12 cellular contexts compared by ENCODE assay signal in the genomic region with DNA sequence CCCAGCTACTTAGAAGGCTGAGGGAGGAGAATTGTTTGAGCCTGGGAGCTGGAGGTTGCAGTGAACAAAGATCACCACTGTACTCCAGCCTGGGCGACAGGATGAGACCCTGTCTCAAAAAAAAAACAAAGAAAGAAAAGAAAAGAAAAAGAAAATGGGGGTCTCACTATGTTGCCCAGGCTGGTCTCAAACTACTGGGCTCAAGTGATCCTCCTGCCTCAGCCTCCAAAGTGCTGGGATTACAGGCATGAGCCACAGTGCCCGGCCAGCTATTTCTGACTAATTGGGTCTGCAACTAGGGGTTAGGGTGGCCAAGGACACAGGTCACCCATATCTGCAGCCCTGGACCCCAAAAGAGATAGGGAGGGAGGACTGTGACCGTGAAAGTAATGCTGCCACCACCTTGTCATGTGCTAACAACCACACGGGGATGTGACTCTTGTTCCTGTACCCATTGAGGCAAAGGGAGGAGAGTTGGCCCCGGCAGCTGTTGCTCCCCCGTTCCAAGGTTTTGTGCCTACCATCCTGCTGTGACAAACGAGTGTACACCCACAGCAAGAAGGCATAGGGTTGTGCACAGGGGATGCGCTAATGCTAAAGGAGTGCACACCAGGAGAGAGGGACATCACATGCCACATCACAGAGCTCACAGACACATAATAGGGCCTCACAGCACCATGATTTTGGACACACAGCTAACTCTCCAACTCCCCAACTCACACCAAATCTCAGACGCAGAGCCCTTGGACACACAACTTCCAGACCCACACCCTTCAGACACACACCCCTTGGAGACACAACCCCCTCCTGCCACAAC. TPM values are rescaled to one million over a fixed set of nuclear protein-coding genes. Genes with fewer than 3 reads are reported as not detected.
A peak's percentile ranks its signal among the peaks of the same experiment; 100 is the strongest.
DNase-seq lines count a peak whose midpoint lies in the region; ATAC-seq and TF ChIP-seq lines count a peak whose summit lies in the region.
"Had no signal": no experiment of that assay in that cellular context is flagged by ENCODE, and none has a peak within 500 bp of the region (broad histone marks: within the 10 kb centered on the region; RNA-seq: fewer than 3 reads in every experiment).

No MANE protein-coding gene starts in this region.

- H3K9me3 ChIP-seq in MM.1S (replicated peaks; ENCODE audit: insufficient read depth, low read length) (no peaks in the 10 kb centered on the region), esophagus squamous epithelium (no peaks in the 10 kb centered on the region), uterus (no peaks in the 10 kb centered on the region)
- H3K9me3 ChIP-seq: A549, gastroesophageal sphincter, spleen, tibial nerve had no signal

- H3K4me3 ChIP-seq in MM.1S (ENCODE audit: low read length) (peak overlapping the region; percentile 50), esophagus squamous epithelium (peak overlapping the region in 3 of 4 donors; percentile 15 to 58 (median 27)), uterus (no peak overlapping the region)
- H3K4me3 ChIP-seq: A549 had no signal

- TF ChIP-seq CTCF in MM.1S (IDR thresholded peaks at IDR 0.05; ENCODE audit: low read length) (no peak), esophagus squamous epithelium (IDR thresholded peaks at IDR 0.05) (no peak), uterus (IDR thresholded peaks at IDR 0.05) (no peak)

- H3K27me3 ChIP-seq in MM.1S (replicated peaks; ENCODE audit: insufficient read depth, low read length) (no peaks in the 10 kb centered on the region), esophagus squamous epithelium (no peaks in the 10 kb centered on the region), uterus (no peaks in the 10 kb centered on the region)
- H3K27me3 ChIP-seq: tibial nerve had no signal

- 78 to 83% methylated on average over 1 to 8 of the region's 9 CpGs for WGBS in esophagus squamous epithelium, 2 donors

- intact Hi-C loops in esophagus squamous epithelium (cut with DNase I) (no loop called here), uterus (cut with DNase I; ENCODE audit: low total_unique reads) (no loop called here)

- H3F3A ChIP-seq in MM.1S (ENCODE audit: insufficient read depth, low read length): no peaks in the 10 kb centered on the region

- H3K36me3 ChIP-seq in MM.1S (replicated peaks; ENCODE audit: insufficient read depth, low read length): no peaks in the 10 kb centered on the region
- no peaks in the 10 kb centered on the region for H3K36me3 ChIP-seq in esophagus squamous epithelium
- H3K36me3 ChIP-seq in uterus: no peaks in the 10 kb centered on the region

- no peak for ATAC-seq in stimulated activated effector memory CD8-positive, alpha-beta T cell treated with anti-CD3 and anti-CD28 coated beads, Interleukin-12 subunit alpha, Interleukin-12 subunit beta, amount 100 ng/mL, for 72 hours
- ATAC-seq in GM21526 (IDR thresholded peaks at IDR 0.05; ENCODE audit: low FRiP score, unreplicated experiment): no peak

- H3K27me3 Mint-ChIP-seq in T-helper 2 cell treated with Interferon-gamma antibody and Interleukin-4, amounts not matched to agents 5 μg/mL and 100 μg/mL, for 36 hours (ENCODE audit: low read depth): no peaks in the 10 kb centered on the region

- no peaks in the 10 kb centered on the region for H4K20me1 ChIP-seq in MM.1S (ENCODE audit: insufficient read depth, low read length)

- peak overlapping the region; percentile 54 for H3K4me3 Mint-ChIP-seq in T-helper 2 cell treated with Interferon-gamma antibody and Interleukin-4, amounts not matched to agents 5 μg/mL and 100 μg/mL, for 36 hours
- H3K4me3 Mint-ChIP-seq in stimulated activated effector memory CD8-positive, alpha-beta T cell treated with anti-CD3 and anti-CD28 coated beads, Interleukin-12 subunit alpha, Interleukin-12 subunit beta, amount 100 ng/mL, for 72 hours: peak overlapping the region; percentile 56

- no peaks in the 10 kb centered on the region for H3K79me2 ChIP-seq in MM.1S (ENCODE audit: low read length)

- H3K27ac ChIP-seq in MM.1S (ENCODE audit: low read length) (no peak overlapping the region), esophagus squamous epithelium (no peak overlapping the region), uterus (no peak overlapping the region)
- H3K27ac ChIP-seq: A549, gastroesophageal sphincter, tibial nerve had no signal

- peak overlapping the region; percentile 96 for H3K4me2 ChIP-seq in MM.1S (ENCODE audit: low read depth, low read length)
- H3K4me2 ChIP-seq: A549 had no signal

- H3K27ac Mint-ChIP-seq in T-helper 2 cell treated with Interferon-gamma antibody and Interleukin-4, amounts not matched to agents 5 μg/mL and 100 μg/mL, for 36 hours: no peak overlapping the region
- H3K27ac Mint-ChIP-seq in stimulated activated effector memory CD8-positive, alpha-beta T cell treated with anti-CD3 and anti-CD28 coated beads, Interleukin-12 subunit alpha, Interleukin-12 subunit beta, amount 100 ng/mL, for 72 hours: peak overlapping the region; percentile 57

- no peaks in the 10 kb centered on the region for H3K9me2 ChIP-seq in MM.1S (replicated peaks; ENCODE audit: insufficient read depth, low read length)

- H3K9me3 Mint-ChIP-seq in T-helper 2 cell treated with Interferon-gamma antibody and Interleukin-4, amounts not matched to agents 5 μg/mL and 100 μg/mL, for 36 hours: no peaks in the 10 kb centered on the region
- H3K9me3 Mint-ChIP-seq in stimulated activated effector memory CD8-positive, alpha-beta T cell treated with anti-CD3 and anti-CD28 coated beads, Interleukin-12 subunit alpha, Interleukin-12 subunit beta, amount 100 ng/mL, for 72 hours: no peaks in the 10 kb centered on the region

- peak overlapping the region; percentile 36; the same call in 1 of the 2 replicates for H2AFZ ChIP-seq in MM.1S (ENCODE audit: low read length)

- TF ChIP-seq POLR2A in esophagus squamous epithelium (IDR thresholded peaks at IDR 0.05) (no peak), uterus (IDR thresholded peaks at IDR 0.05) (no peak)

- no peak for DNase-seq in T-helper 2 cell treated with Interferon-gamma antibody and Interleukin-4, amounts not matched to agents 5 μg/mL and 100 μg/mL, for 36 hours (ENCODE audit: low spot score)
- DNase-seq in T-helper 2 cell: no peak
- no peak for DNase-seq in MM.1S
- no peak for DNase-seq in esophagus squamous epithelium (lab: John Stamatoyannopoulos, UW)
- no peak for DNase-seq in stimulated activated effector memory CD8-positive, alpha-beta T cell treated with anti-CD3 and anti-CD28 coated beads, Interleukin-12 subunit alpha, Interleukin-12 subunit beta, amount 100 ng/mL, for 72 hours (ENCODE audit: low spot score in 2 of 2)
- DNase-seq in uterus: no peak
- DNase-seq in NCI-H1930 (lab: John Stamatoyannopoulos, UW): no peak

- peak overlapping the region; percentile 20; the same call in 1 of the 2 replicates for H3K9ac ChIP-seq in MM.1S (ENCODE audit: low read length)

- peaks cover 4% of the 10 kb centered on the region for H3K36me3 Mint-ChIP-seq in T-helper 2 cell treated with Interferon-gamma antibody and Interleukin-4, amounts not matched to agents 5 μg/mL and 100 μg/mL, for 36 hours (ENCODE audit: low read depth)
- H3K36me3 Mint-ChIP-seq in stimulated activated effector memory CD8-positive, alpha-beta T cell treated with anti-CD3 and anti-CD28 coated beads, Interleukin-12 subunit alpha, Interleukin-12 subunit beta, amount 100 ng/mL, for 72 hours: no peaks in the 10 kb centered on the region

- H3K4me1 ChIP-seq in MM.1S (ENCODE audit: low read length): peaks cover 7% of the 10 kb centered on the region; the same call in 1 of the 2 replicates
- H3K4me1 ChIP-seq in esophagus squamous epithelium: peaks cover 0 to 16% (median 13%) of the 10 kb centered on the region in 3 donors
- peaks cover 0 to 6% of the 10 kb centered on the region in 2 donors for H3K4me1 ChIP-seq in uterus

- H3K4me1 Mint-ChIP-seq in T-helper 2 cell treated with Interferon-gamma antibody and Interleukin-4, amounts not matched to agents 5 μg/mL and 100 μg/mL, for 36 hours (ENCODE audit: low read depth): peaks cover 12% of the 10 kb centered on the region
- H3K4me1 Mint-ChIP-seq in stimulated activated effector memory CD8-positive, alpha-beta T cell treated with anti-CD3 and anti-CD28 coated beads, Interleukin-12 subunit alpha, Interleukin-12 subunit beta, amount 100 ng/mL, for 72 hours: peaks cover 30% of the 10 kb centered on the region

RNA-seq across cellular contexts. Expression of a gene that starts 0.6 kb away (rescaled TPM):
- total RNA-seq in esophagus squamous epithelium (under 1 TPM in 1 of 4 donors, not detected in 3; 0.70 TPM), uterus (1 to 10 TPM in 1 of 4 donors, under 1 TPM in 1, not detected in 2; 0.55 to 2.0 TPM)
- total RNA-seq: gastroesophageal sphincter had no signal

RNA-seq across cellular contexts. Expression of a gene that starts 22.5 kb away (rescaled TPM):
- total RNA-seq in esophagus squamous epithelium (10 to 100 TPM in 3 of 4 donors, 1 to 10 TPM in 1; 8.8 to 15.4 (median 10.9) TPM), uterus (10 to 100 TPM in 1 of 4 donors, 1 to 10 TPM in 1, under 1 TPM in 1, not detected in 1; 0.26 to 28.4 (median 4.0) TPM)

RNA-seq across cellular contexts. Expression of a gene that starts 22.6 kb away (rescaled TPM):
- total RNA-seq in esophagus squamous epithelium (10 to 100 TPM; 25.2 to 48.0 (median 32.1) TPM), uterus (10 to 100 TPM; 24.4 to 60.2 (median 53.8) TPM)

RNA-seq across cellular contexts. Expression of a gene that starts 31.2 kb away (rescaled TPM):
- 10 to 100 TPM; 11.0 to 30.3 (median 15.5) TPM for total RNA-seq in esophagus squamous epithelium
- 10 to 100 TPM in 3 of 4 donors, 1 to 10 TPM in 1; 3.5 to 33.6 (median 17.3) TPM for total RNA-seq in uterus

RNA-seq across cellular contexts. Expression of a gene that starts 33.8 kb away (rescaled TPM):
- total RNA-seq in esophagus squamous epithelium (10 to 100 TPM in 3 of 4 donors, 1 to 10 TPM in 1; 8.8 to 22.9 (median 13.0) TPM), uterus (10 to 100 TPM in 2 of 4 donors, 1 to 10 TPM in 1, under 1 TPM in 1; 0.77 to 16.0 (median 8.5) TPM)

Comparison
In these comparisons a context has a peak if more than half of its experiments do, and no peak if none do; other contexts are left out.
1. H3K4me3 ChIP-seq: peak in MM.1S (single experiment) and esophagus squamous epithelium (3 of 4); none in uterus (0 of 2).